ENCODE assay signal across 22 cellular contexts in genomic region chr14:101372894-101373640, GRCh38.
DNase-seq lines count a peak whose midpoint lies in the region; ATAC-seq and TF ChIP-seq lines count a peak whose summit lies in the region.
"Had no signal": no experiment of that assay in that cellular context is flagged by ENCODE, and none has a peak within 500 bp of the region (broad histone marks: within the 10 kb centered on the region; RNA-seq: fewer than 3 reads in every experiment).

No MANE protein-coding gene starts in this region.

- peak; percentile 9 for DNase-seq in activated CD8-positive, alpha-beta T cell treated with anti-CD3 and anti-CD28 coated beads, Interleukin-2, amount 10 ng/mL, durations not matched to agents 7 days and 5 days
- no peak for DNase-seq in activated CD8-positive, alpha-beta T cell treated with anti-CD3 and anti-CD28 coated beads for 36 hours
- DNase-seq in H7 (peak; percentile 45), lung (ENCODE audit: low spot score) (peak; percentile 27), osteocyte (ENCODE audit: extremely low spot score, unreplicated experiment) (peak; percentile 68), NCI-H510A treated with DMSO at 0.1 percent for 48 hours (lab: John Stamatoyannopoulos, UW) (no peak), NCI-H2107 treated with DMSO at 0.1 percent for 48 hours (lab: John Stamatoyannopoulos, UW; ENCODE audit: unreplicated experiment) (no peak)
- DNase-seq: 8988T; ACHN; BE2C; Calu3; CD8-positive, alpha-beta memory T cell; DND-41; NCI-H1048; NCI-H1417; NCI-H1694; NCI-H2029 treated with DMSO at 0.1 percent for 48 hours; NCI-H226; NCI-H510A had no signal

- POLR2A ChIA-PET in activated CD8-positive, alpha-beta T cell treated with anti-CD3 and anti-CD28 coated beads, Interleukin-2, amount 10 ng/mL, durations not matched to agents 7 days and 5 days (lab: Charles Lee) = no interaction called here
- POLR2A ChIA-PET in activated CD8-positive, alpha-beta T cell treated with anti-CD3 and anti-CD28 coated beads for 36 hours (lab: Charles Lee) = no interaction called here

- no peak overlapping the region for H3K4me3 Mint-ChIP-seq in activated CD8-positive, alpha-beta T cell treated with anti-CD3 and anti-CD28 coated beads, Interleukin-2, amount 10 ng/mL, durations not matched to agents 7 days and 5 days
- no peak overlapping the region for H3K4me3 Mint-ChIP-seq in activated CD8-positive, alpha-beta T cell treated with anti-CD3 and anti-CD28 coated beads for 36 hours
- H3K4me3 Mint-ChIP-seq in osteocyte (ENCODE audit: unreplicated experiment) = no peak overlapping the region
- H3K4me3 Mint-ChIP-seq: CD8-positive, alpha-beta memory T cell had no signal

- no peaks in the 10 kb centered on the region; the same call in 1 of the 2 replicates for H3K27me3 ChIP-seq in H7 (ENCODE audit: control insufficient read depth, insufficient read depth, low read length)
- H3K27me3 ChIP-seq in lung (ENCODE audit: control insufficient read depth, insufficient read depth) = no peaks in the 10 kb centered on the region

- no peaks in the 10 kb centered on the region for H3K4me1 Mint-ChIP-seq in activated CD8-positive, alpha-beta T cell treated with anti-CD3 and anti-CD28 coated beads, Interleukin-2, amount 10 ng/mL, durations not matched to agents 7 days and 5 days (ENCODE audit: low read depth)
- no peaks in the 10 kb centered on the region for H3K4me1 Mint-ChIP-seq in activated CD8-positive, alpha-beta T cell treated with anti-CD3 and anti-CD28 coated beads for 36 hours (ENCODE audit: low read depth)
- H3K4me1 Mint-ChIP-seq in osteocyte (ENCODE audit: unreplicated experiment) = no peaks in the 10 kb centered on the region
- H3K4me1 Mint-ChIP-seq: CD14-positive monocyte; CD8-positive, alpha-beta memory T cell had no signal

- WGBS in lung, 2 donors = 71 to 81% methylated on average over 16 of the region's 16 CpGs

- no peak overlapping the region for H3K27ac Mint-ChIP-seq in activated CD8-positive, alpha-beta T cell treated with anti-CD3 and anti-CD28 coated beads, Interleukin-2, amount 10 ng/mL, durations not matched to agents 7 days and 5 days
- H3K27ac Mint-ChIP-seq in activated CD8-positive, alpha-beta T cell treated with anti-CD3 and anti-CD28 coated beads for 36 hours = no peak overlapping the region
- H3K27ac Mint-ChIP-seq in osteocyte (ENCODE audit: unreplicated experiment) = no peak overlapping the region
- H3K27ac Mint-ChIP-seq: CD14-positive monocyte; CD8-positive, alpha-beta memory T cell had no signal

- CTCF ChIA-PET in activated CD8-positive, alpha-beta T cell treated with anti-CD3 and anti-CD28 coated beads, Interleukin-2, amount 10 ng/mL, durations not matched to agents 7 days and 5 days (lab: Charles Lee) = no interaction called here
- CTCF ChIA-PET in activated CD8-positive, alpha-beta T cell treated with anti-CD3 and anti-CD28 coated beads for 36 hours (lab: Charles Lee) = no interaction called here

- intact Hi-C loops in activated CD8-positive, alpha-beta T cell treated with anti-CD3 and anti-CD28 coated beads for 36 hours (cut with micrococcal nuclease) = no loop called here

- H3K27me3 Mint-ChIP-seq in activated CD8-positive, alpha-beta T cell treated with anti-CD3 and anti-CD28 coated beads, Interleukin-2, amount 10 ng/mL, durations not matched to agents 7 days and 5 days (ENCODE audit: low read depth) = peaks cover 3% of the 10 kb centered on the region
- H3K27me3 Mint-ChIP-seq in activated CD8-positive, alpha-beta T cell treated with anti-CD3 and anti-CD28 coated beads for 36 hours = peaks cover 3% of the 10 kb centered on the region
- H3K27me3 Mint-ChIP-seq in osteocyte (ENCODE audit: unreplicated experiment) = peaks cover 3% of the 10 kb centered on the region

- ATAC-seq in activated CD8-positive, alpha-beta T cell treated with anti-CD3 and anti-CD28 coated beads, Interleukin-2, amount 10 ng/mL, durations not matched to agents 7 days and 5 days = no peak
- no peak for ATAC-seq in activated CD8-positive, alpha-beta T cell treated with anti-CD3 and anti-CD28 coated beads for 36 hours
- ATAC-seq in lung (ENCODE audit: insufficient read depth, low FRiP score) (no peak), GM19397 (IDR thresholded peaks at IDR 0.05; ENCODE audit: unreplicated experiment) (no peak)
- ATAC-seq: GM12878 had no signal

- H3K36me3 Mint-ChIP-seq in activated CD8-positive, alpha-beta T cell treated with anti-CD3 and anti-CD28 coated beads, Interleukin-2, amount 10 ng/mL, durations not matched to agents 7 days and 5 days (ENCODE audit: low read depth) = no peaks in the 10 kb centered on the region
- no peaks in the 10 kb centered on the region for H3K36me3 Mint-ChIP-seq in activated CD8-positive, alpha-beta T cell treated with anti-CD3 and anti-CD28 coated beads for 36 hours (ENCODE audit: low read depth)
- H3K36me3 Mint-ChIP-seq in osteocyte (ENCODE audit: unreplicated experiment) = no peaks in the 10 kb centered on the region
- H3K36me3 Mint-ChIP-seq: CD14-positive monocyte; CD8-positive, alpha-beta memory T cell had no signal

- H3K27ac ChIP-seq in lung (ENCODE audit: low read depth in 1 of 2, low read length in 1 of 2) = no peak overlapping the region

- H3K4me3 ChIP-seq in H7 (ENCODE audit: insufficient read depth, low read depth, low read length) (no peak overlapping the region), lung (no peak overlapping the region)
- H3K4me3 ChIP-seq: GM12878 had no signal

- H3K9me3 ChIP-seq in lung (ENCODE audit: control insufficient read depth in 2 of 2, insufficient read depth in 1 of 2, low read length in 1 of 2) = peaks cover 0 to 2% of the 10 kb centered on the region in 2 donors
- H3K9me3 ChIP-seq: BE2C had no signal

- no peaks in the 10 kb centered on the region for H3K4me1 ChIP-seq in lung (ENCODE audit: control insufficient read depth in 2 of 2, insufficient read depth in 2 of 2, low read length in 2 of 2)
- H3K4me1 ChIP-seq: BE2C had no signal

- H3K36me3 ChIP-seq in H7 (replicated peaks; ENCODE audit: control insufficient read depth, insufficient read depth, low read length) (no peaks in the 10 kb centered on the region), lung (ENCODE audit: control insufficient read depth in 2 of 2, insufficient read depth in 2 of 2, low read length in 2 of 2) (no peaks in the 10 kb centered on the region)
- H3K36me3 ChIP-seq: BE2C had no signal

- no peak for TF ChIP-seq CTCF in activated CD8-positive, alpha-beta T cell treated with anti-CD3 and anti-CD28 coated beads for 36 hours (IDR thresholded peaks at IDR 0.05)
- TF ChIP-seq CTCF in lung (IDR thresholded peaks at IDR 0.05; ENCODE audit: control extremely low read depth, extremely low read depth) (no peak), osteocyte (IDR thresholded peaks at IDR 0.05) (no peak)

- H3K9me3 Mint-ChIP-seq in activated CD8-positive, alpha-beta T cell treated with anti-CD3 and anti-CD28 coated beads, Interleukin-2, amount 10 ng/mL, durations not matched to agents 7 days and 5 days (ENCODE audit: insufficient read depth) = no peaks in the 10 kb centered on the region
- no peaks in the 10 kb centered on the region for H3K9me3 Mint-ChIP-seq in activated CD8-positive, alpha-beta T cell treated with anti-CD3 and anti-CD28 coated beads for 36 hours
- H3K9me3 Mint-ChIP-seq in osteocyte (ENCODE audit: unreplicated experiment) = no peaks in the 10 kb centered on the region
- H3K9me3 Mint-ChIP-seq: CD8-positive, alpha-beta memory T cell had no signal

Comparison
In these comparisons a context has a peak if more than half of its experiments do, and no peak if none do; other contexts are left out.
1. DNase-seq: peak in activated CD8-positive, alpha-beta T cell treated with anti-CD3 and anti-CD28 coated beads, Interleukin-2, amount 10 ng/mL, durations not matched to agents 7 days and 5 days (single experiment), H7 (single experiment), lung (single experiment) and osteocyte (single experiment); none in activated CD8-positive, alpha-beta T cell treated with anti-CD3 and anti-CD28 coated beads for 36 hours (single experiment), NCI-H510A treated with DMSO at 0.1 percent for 48 hours (single experiment) and NCI-H2107 treated with DMSO at 0.1 percent for 48 hours (single experiment).